15 cellular contexts compared by ENCODE assay signal in the genomic region with DNA sequence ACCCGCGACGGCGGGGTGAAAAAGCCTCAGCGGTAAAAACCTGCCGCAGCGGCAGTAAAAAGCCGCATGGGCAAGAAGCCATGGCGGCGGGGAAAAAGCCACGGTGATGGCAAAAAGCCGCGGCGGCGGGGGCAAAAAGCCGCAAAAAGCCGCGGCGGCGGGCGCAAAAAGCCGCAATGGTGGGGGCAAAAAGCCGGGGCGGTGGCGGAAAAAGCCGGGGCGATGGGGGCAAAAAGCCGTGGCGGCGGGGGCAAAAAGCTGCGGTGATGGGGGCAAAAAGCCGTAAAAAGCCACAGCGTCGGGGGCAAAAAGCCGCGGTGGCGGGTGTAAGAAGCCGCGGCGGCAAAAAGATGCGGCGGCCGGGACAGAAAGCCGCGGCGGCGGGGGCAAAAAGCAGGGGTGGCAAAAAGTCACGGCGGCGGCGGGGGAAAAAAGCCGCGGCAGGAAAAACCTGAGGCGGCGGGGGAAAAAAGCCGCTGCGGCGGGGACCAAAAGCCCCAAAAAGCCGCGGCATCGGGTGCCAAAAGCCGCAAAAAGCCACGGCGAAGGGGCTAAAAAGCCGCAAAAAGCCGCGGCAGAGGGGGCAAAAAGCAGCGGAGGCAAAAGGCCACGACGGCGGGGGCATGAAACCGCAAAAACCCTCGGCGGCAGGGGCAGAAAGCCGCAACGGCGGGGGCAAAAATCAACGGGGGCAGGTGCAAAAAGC.
DNase-seq lines count a peak whose midpoint lies in the region; ATAC-seq, FAIRE-seq and TF ChIP-seq lines count a peak whose summit lies in the region.
"Had no signal": no experiment of that assay in that cellular context is flagged by ENCODE, and none has a peak within 500 bp of the region (broad histone marks: within the 10 kb centered on the region; RNA-seq: fewer than 3 reads in every experiment).

No MANE protein-coding gene starts in this region.

- 59% methylated on average over 78 of the region's 78 CpGs for WGBS in right cardiac atrium

- no peaks in the 10 kb centered on the region for H3K4me1 Mint-ChIP-seq in Calu3 (ENCODE audit: low read depth, unreplicated experiment)
- H3K4me1 Mint-ChIP-seq: GM23338, H9 had no signal

- DNase-seq in right cardiac atrium, result peak in 2 of 3 donors; percentile 36 to 49
- no peak for DNase-seq in left ventricle myocardium superior
- peak; percentile 2 for DNase-seq in GM13977 (ENCODE audit: low spot score)
- peak; percentile 25 for DNase-seq in osteoblast (ENCODE audit: insufficient read length, low spot score, missing footprints)
- peak; percentile 13 for DNase-seq in urothelium cell line (ENCODE audit: low spot score)
- DNase-seq in Calu3, result no peak
- no peak for DNase-seq in OCI-LY7 (ENCODE audit: low spot score)
- DNase-seq: CD4-positive, alpha-beta T cell; H9; IMR-90; KBM-7 had no signal

- H3K9me3 ChIP-seq in right cardiac atrium (ENCODE audit: control insufficient read depth, low read length) (no peaks in the 10 kb centered on the region), osteoblast (ENCODE audit: low read depth, low read length) (no peaks in the 10 kb centered on the region), OCI-LY7 (ENCODE audit: low read length) (no peaks in the 10 kb centered on the region)

- BruUV-seq in Calu3 (replicated peaks; lab: Mats Ljungman, UMichigan) (no TSS peak), OCI-LY7 (replicated peaks; lab: Mats Ljungman, UMichigan) (no TSS peak)

- H4K20me1 ChIP-seq in osteoblast (ENCODE audit: insufficient read depth, low read length), result no peaks in the 10 kb centered on the region
- no peaks in the 10 kb centered on the region for H4K20me1 ChIP-seq in OCI-LY7 (ENCODE audit: insufficient read depth, low read length)

- intact Hi-C loops in right cardiac atrium (cut with DNase I), result no loop called here
- intact Hi-C loops in left ventricle myocardium superior (cut with micrococcal nuclease), result no loop called here
- intact Hi-C loops in Calu3 (cut with micrococcal nuclease; ENCODE audit: unreplicated experiment), result no loop called here
- intact Hi-C loops in OCI-LY7 (cut with micrococcal nuclease; ENCODE audit: unreplicated experiment), result no loop called here

- H3K4me1 ChIP-seq in right cardiac atrium (ENCODE audit: control insufficient read depth, insufficient read depth, low read length) (no peaks in the 10 kb centered on the region), osteoblast (ENCODE audit: insufficient read depth, low read length) (no peaks in the 10 kb centered on the region), OCI-LY7 (ENCODE audit: insufficient read depth, low read length, poor library complexity, severe bottlenecking) (no peaks in the 10 kb centered on the region)
- H3K4me1 ChIP-seq: A549 had no signal

- H3K36me3 ChIP-seq in osteoblast (ENCODE audit: insufficient read depth, low read length) (no peaks in the 10 kb centered on the region), OCI-LY7 (ENCODE audit: insufficient read depth, low read length) (no peaks in the 10 kb centered on the region)

- H3K4me3 Mint-ChIP-seq in Calu3 (ENCODE audit: low read depth, unreplicated experiment), result no peak overlapping the region
- H3K4me3 Mint-ChIP-seq: CD4-positive, alpha-beta T cell; GM23338; H9 had no signal

- H3K79me2 ChIP-seq in osteoblast (ENCODE audit: insufficient read depth, low read length), result no peaks in the 10 kb centered on the region
- no peaks in the 10 kb centered on the region for H3K79me2 ChIP-seq in OCI-LY7 (ENCODE audit: insufficient read depth, low read depth, low read length)

- CTCF ChIA-PET in Calu3 (lab: Charles Lee), result no interaction called here
- CTCF ChIA-PET in OCI-LY7 (lab: Charles Lee; ENCODE audit: unreplicated experiment), result no interaction called here

- in situ Hi-C loops in GM13977 (cut with MboI; ENCODE audit: low pct_unique_long_range_greater_than_20kb, low sequenced_read_pairs, unreplicated experiment), result no loop called here

- H3K4me2 ChIP-seq in osteoblast (ENCODE audit: insufficient read depth, low read length) (no peak overlapping the region), OCI-LY7 (ENCODE audit: low read length) (no peak overlapping the region)
- H3K4me2 ChIP-seq: A549, GM23338 had no signal

- no peak overlapping the region for H3K4me3 ChIP-seq in right cardiac atrium (ENCODE audit: low read length)
- H3K4me3 ChIP-seq in osteoblast (ENCODE audit: insufficient read depth, low read length), result no peak overlapping the region
- H3K4me3 ChIP-seq in OCI-LY7 (ENCODE audit: low read depth, low read length, poor library complexity, severe bottlenecking), result no peak overlapping the region
- H3K4me3 ChIP-seq: A549, GM23338 had no signal

- POLR2A ChIA-PET in OCI-LY7 (lab: Charles Lee), result no interaction called here

- H3K27ac Mint-ChIP-seq in Calu3 (ENCODE audit: unreplicated experiment), result no peak overlapping the region
- H3K27ac Mint-ChIP-seq: CD4-positive, alpha-beta T cell; GM23338; H9 had no signal

- no peak overlapping the region for H3K27ac ChIP-seq in right cardiac atrium (ENCODE audit: low read length)
- H3K27ac ChIP-seq in osteoblast (ENCODE audit: low read depth, low read length), result no peak overlapping the region
- no peak overlapping the region for H3K27ac ChIP-seq in OCI-LY7 (ENCODE audit: low read depth, low read length, poor library complexity, severe bottlenecking)
- H3K27ac ChIP-seq: A549 had no signal

- H3K27me3 ChIP-seq in right cardiac atrium (ENCODE audit: control insufficient read depth, insufficient read depth) (no peaks in the 10 kb centered on the region), osteoblast (ENCODE audit: insufficient read depth, low read length) (no peaks in the 10 kb centered on the region)

- TF ChIP-seq CTCF in GM13977 (IDR thresholded peaks at IDR 0.05; ENCODE audit: extremely low read depth, insufficient read depth, missing control alignments) (no peak), osteoblast (IDR thresholded peaks at IDR 0.05; ENCODE audit: extremely low read depth, low read depth, low read length) (no peak), Calu3 (IDR thresholded peaks at IDR 0.05; ENCODE audit: unreplicated experiment) (no peak), OCI-LY7 (conservative IDR thresholded peaks at IDR 0.05; ENCODE audit: low read length) (no peak)

- H3K9me3 Mint-ChIP-seq in Calu3 (ENCODE audit: low read depth, unreplicated experiment), result peaks cover 10% of the 10 kb centered on the region

- no peaks in the 10 kb centered on the region for H3K27me3 Mint-ChIP-seq in Calu3 (ENCODE audit: unreplicated experiment)

- no peaks in the 10 kb centered on the region for H3K36me3 Mint-ChIP-seq in Calu3 (ENCODE audit: insufficient read depth, unreplicated experiment)

- no peak for ATAC-seq in right cardiac atrium
- ATAC-seq in left ventricle myocardium superior, result no peak
- no peak for ATAC-seq in HG02840 (IDR thresholded peaks at IDR 0.05; ENCODE audit: low FRiP score, unreplicated experiment)
- ATAC-seq: A549, GM23338 had no signal

- no peaks in the 10 kb centered on the region for H3K9me2 ChIP-seq in OCI-LY7 (ENCODE audit: insufficient read depth, low read length)

- no peak for FAIRE-seq in urothelium cell line (lab: Jason Lieb, UNC)
- FAIRE-seq: A549, D721Med had no signal

- H2AFZ ChIP-seq in osteoblast (ENCODE audit: low read length) (no peak overlapping the region), OCI-LY7 (ENCODE audit: low read length) (no peak overlapping the region)
- H2AFZ ChIP-seq: GM23338 had no signal

Comparison
In these comparisons a context has a peak if more than half of its experiments do, and no peak if none do; other contexts are left out.
1. DNase-seq: peak in right cardiac atrium (2 of 3), GM13977 (single experiment), osteoblast (single experiment) and urothelium cell line (single experiment); none in left ventricle myocardium superior (single experiment), Calu3 (single experiment) and OCI-LY7 (single experiment).